ENCODE assay signal across 8 cellular contexts in the genomic region with DNA sequence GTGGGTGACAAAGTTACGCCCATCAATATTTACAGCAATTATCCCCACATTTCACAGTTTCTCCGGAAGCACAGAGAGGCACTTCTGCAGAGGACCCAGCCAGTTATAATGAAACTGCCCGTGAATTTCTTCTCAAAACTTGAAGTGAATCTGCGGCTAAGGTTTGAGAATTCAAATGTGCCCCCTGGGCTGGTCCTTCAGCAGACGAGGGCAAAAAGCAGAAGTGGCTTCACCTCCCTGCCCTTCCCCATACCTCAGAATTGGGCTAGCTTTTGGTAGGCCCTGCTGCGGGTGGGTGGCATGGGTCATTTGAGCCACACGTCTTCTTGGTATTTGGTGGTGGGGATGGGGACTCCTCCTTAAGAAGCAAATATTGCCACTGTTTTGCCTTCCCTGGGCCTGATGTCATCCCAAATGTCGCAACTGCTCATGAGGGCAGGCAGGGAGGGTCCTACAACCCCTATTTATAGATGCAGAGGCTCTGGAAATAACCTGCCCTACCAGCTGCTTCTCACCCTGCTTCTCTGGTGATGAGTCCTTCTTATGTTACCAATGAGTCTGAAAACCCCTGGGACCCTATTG. TPM values are rescaled to one million over a fixed set of nuclear protein-coding genes. Genes with fewer than 3 reads are reported as not detected.
DNase-seq lines count a peak whose midpoint lies in the region; ATAC-seq and TF ChIP-seq lines count a peak whose summit lies in the region.

No MANE protein-coding gene starts in this region.

- ATAC-seq in GM21381 (IDR thresholded peaks at IDR 0.05; ENCODE audit: unreplicated experiment) = peak; percentile 36
- ATAC-seq in HG03442 (IDR thresholded peaks at IDR 0.05; ENCODE audit: unreplicated experiment) = peak; percentile 37
- ATAC-seq in effector memory CD8-positive, alpha-beta T cell (replicated peaks) = peak; percentile 50
- no peak for ATAC-seq in activated T-cell treated with anti-CD3 and anti-CD28 coated beads, Interleukin-2, amount 50 U/mL, for 72 hours (replicated peaks in 1 of 2)

- H3K9me3 ChIP-seq in adrenal gland (replicated peaks in 1 of 3) = no peaks in the 10 kb centered on the region

- H3K36me3 Mint-ChIP-seq in effector memory CD8-positive, alpha-beta T cell (ENCODE audit: insufficient read depth) = no peaks in the 10 kb centered on the region
- peaks cover 0 to 3% of the 10 kb centered on the region in 2 donors for H3K36me3 Mint-ChIP-seq in activated T-cell treated with anti-CD3 and anti-CD28 coated beads, Interleukin-2, amount 50 U/mL, for 72 hours (ENCODE audit: insufficient read depth in 2 of 2)

- DNase-seq in GM13977 (ENCODE audit: low spot score) (peak; percentile 48), adrenal gland (no peak), cerebellar nuclear complex (lab: John Stamatoyannopoulos, UW) (no peak), DMS114 treated with DMSO at 0.1 percent for 48 hours (lab: John Stamatoyannopoulos, UW; ENCODE audit: unreplicated experiment) (no peak)
- no peak for DNase-seq in effector memory CD8-positive, alpha-beta T cell
- no peak for DNase-seq in activated T-cell treated with anti-CD3 and anti-CD28 coated beads, Interleukin-2, amount 50 U/mL, for 72 hours

- H3K27ac ChIP-seq in adrenal gland = no peak overlapping the region

- H3K4me1 Mint-ChIP-seq in effector memory CD8-positive, alpha-beta T cell (ENCODE audit: low read depth in 2 of 2) = no peaks in the 10 kb centered on the region
- no peaks in the 10 kb centered on the region for H3K4me1 Mint-ChIP-seq in activated T-cell treated with anti-CD3 and anti-CD28 coated beads, Interleukin-2, amount 50 U/mL, for 72 hours (ENCODE audit: low read depth)

- H3K36me3 ChIP-seq in adrenal gland (replicated peaks in 1 of 2) = no peaks in the 10 kb centered on the region

- no peaks in the 10 kb centered on the region for H3K4me1 ChIP-seq in adrenal gland (replicated peaks in 1 of 2)

- peaks cover 14 to 41% of the 10 kb centered on the region in 2 donors for H3K27me3 Mint-ChIP-seq in effector memory CD8-positive, alpha-beta T cell
- no peaks in the 10 kb centered on the region for H3K27me3 Mint-ChIP-seq in activated T-cell treated with anti-CD3 and anti-CD28 coated beads, Interleukin-2, amount 50 U/mL, for 72 hours (ENCODE audit: low read depth)

- TF ChIP-seq CTCF in GM13977 (IDR thresholded peaks at IDR 0.05; ENCODE audit: extremely low read depth, insufficient read depth, missing control alignments) (no peak), adrenal gland (IDR thresholded peaks at IDR 0.05) (no peak)

- in situ Hi-C loops in GM13977 (cut with MboI; ENCODE audit: low pct_unique_long_range_greater_than_20kb, low sequenced_read_pairs, unreplicated experiment) = loop anchor here (25.0 kb wide), 1 partner anchor 519 kb away; the partner anchor contains the start of gene TMEM273

- H3K9me3 Mint-ChIP-seq in effector memory CD8-positive, alpha-beta T cell = peaks cover 6 to 7% of the 10 kb centered on the region in 2 donors
- peaks cover 0 to 3% of the 10 kb centered on the region in 2 donors for H3K9me3 Mint-ChIP-seq in activated T-cell treated with anti-CD3 and anti-CD28 coated beads, Interleukin-2, amount 50 U/mL, for 72 hours

- H3K27me3 ChIP-seq in adrenal gland = no peaks in the 10 kb centered on the region

- TF ChIP-seq POLR2A in adrenal gland (IDR thresholded peaks at IDR 0.05) = no peak

- WGBS in adrenal gland, 4 donors = 73 to 83% (median 82%) methylated on average over 7 to 8 of the region's 8 CpGs

- H3K27ac Mint-ChIP-seq in effector memory CD8-positive, alpha-beta T cell = no peak overlapping the region
- H3K27ac Mint-ChIP-seq in activated T-cell treated with anti-CD3 and anti-CD28 coated beads, Interleukin-2, amount 50 U/mL, for 72 hours = no peak overlapping the region

- no peak overlapping the region for H3K4me3 ChIP-seq in adrenal gland

- H3K4me3 Mint-ChIP-seq in effector memory CD8-positive, alpha-beta T cell = no peak overlapping the region
- no peak overlapping the region for H3K4me3 Mint-ChIP-seq in activated T-cell treated with anti-CD3 and anti-CD28 coated beads, Interleukin-2, amount 50 U/mL, for 72 hours

- intact Hi-C loops in adrenal gland (cut with DNase I) = no loop called here

RNA-seq across cellular contexts. Expression of gene WDFY4, which starts 16.6 kb away (rescaled TPM):
- total RNA-seq in adrenal gland = 1 to 10 TPM; 1.8 to 9.9 (median 7.6) TPM
- polyA plus RNA-seq in adrenal gland = 1 to 10 TPM in 2 of 3 donors, under 1 TPM in 1; 0.92 to 4.1 (median 2.1) TPM
- total RNA-seq in activated T-cell treated with anti-CD3 and anti-CD28 coated beads, Interleukin-2, amount 50 U/mL, for 72 hours = 1 to 10 TPM in 1 of 2 donors, under 1 TPM in 1; 0.58 to 1.7 TPM

Comparison
In these comparisons a context has a peak if more than half of its experiments do, and no peak if none do; other contexts are left out.
1. ATAC-seq: peak in GM21381 (single experiment), HG03442 (single experiment) and effector memory CD8-positive, alpha-beta T cell (single experiment); none in activated T-cell treated with anti-CD3 and anti-CD28 coated beads, Interleukin-2, amount 50 U/mL, for 72 hours (0 of 2).